Comparison of ENCODE assay signal across 14 cellular contexts in genomic region chr11:30091246-30091645, GRCh38.
DNase-seq lines count a peak whose midpoint lies in the region; ATAC-seq and TF ChIP-seq lines count a peak whose summit lies in the region.
"Had no signal": no experiment of that assay in that cellular context is flagged by ENCODE, and none has a peak within 500 bp of the region (broad histone marks: within the 10 kb centered on the region; RNA-seq: fewer than 3 reads in every experiment).

No MANE protein-coding gene starts in this region.

- no peak for TF ChIP-seq CTCF in OCI-LY3 (IDR thresholded peaks at IDR 0.05; ENCODE audit: low read depth, low read length)
- TF ChIP-seq CTCF in gastroesophageal sphincter (IDR thresholded peaks at IDR 0.05): no peak

- H3K4me1 ChIP-seq in OCI-LY3 (ENCODE audit: low read length) (peaks cover 12% of the 10 kb centered on the region), gastroesophageal sphincter (no peaks in the 10 kb centered on the region)
- H3K4me1 ChIP-seq: BLaER1 treated with 17β-estradiol and CSF1 and Interleukin-3, amounts not matched to agents 10 nM and 100 nM had no signal

- H3K4me3 ChIP-seq in OCI-LY3 (ENCODE audit: low read length) (no peak overlapping the region), gastroesophageal sphincter (no peak overlapping the region)
- H3K4me3 ChIP-seq: BLaER1 treated with 17β-estradiol and CSF1 and Interleukin-3, amounts not matched to agents 10 nM and 100 nM; GM23338 had no signal

- H2AFZ ChIP-seq in OCI-LY3 (ENCODE audit: low read depth, low read length): no peak overlapping the region
- H2AFZ ChIP-seq: GM23338 had no signal

- no peak for TF ChIP-seq POLR2A in gastroesophageal sphincter (IDR thresholded peaks at IDR 0.05)

- H3K36me3 ChIP-seq in OCI-LY3 (replicated peaks; ENCODE audit: low read depth, low read length) (no peaks in the 10 kb centered on the region), gastroesophageal sphincter (no peaks in the 10 kb centered on the region)
- H3K36me3 ChIP-seq: BLaER1 treated with 17β-estradiol and CSF1 and Interleukin-3, amounts not matched to agents 10 nM and 100 nM had no signal

- H3K4me2 ChIP-seq in OCI-LY3 (ENCODE audit: low read length): peak overlapping the region; percentile 39
- H3K4me2 ChIP-seq: BLaER1 treated with 17β-estradiol and CSF1 and Interleukin-3, amounts not matched to agents 10 nM and 100 nM; GM23338 had no signal

- H3K9ac ChIP-seq in OCI-LY3 (ENCODE audit: low read length): no peak overlapping the region
- H3K9ac ChIP-seq: BLaER1 treated with 17β-estradiol and CSF1 and Interleukin-3, amounts not matched to agents 10 nM and 100 nM had no signal

- no peaks in the 10 kb centered on the region for H3K9me3 ChIP-seq in OCI-LY3 (ENCODE audit: insufficient read depth, low read length)
- no peaks in the 10 kb centered on the region for H3K9me3 ChIP-seq in gastroesophageal sphincter
- H3K9me3 ChIP-seq: BLaER1 treated with 17β-estradiol and CSF1 and Interleukin-3, amounts not matched to agents 10 nM and 100 nM had no signal

- ATAC-seq in GM18909 (IDR thresholded peaks at IDR 0.05; ENCODE audit: poor library complexity, unreplicated experiment) (peak; percentile 40), GM21423 (IDR thresholded peaks at IDR 0.05; ENCODE audit: unreplicated experiment) (peak; percentile 50), HG03159 (IDR thresholded peaks at IDR 0.05; ENCODE audit: unreplicated experiment) (peak; percentile 46), gastroesophageal sphincter (no peak)
- ATAC-seq: GM23338 had no signal

- DNase-seq in pons (ENCODE audit: low spot score): no peak
- no peak for DNase-seq in EL
- DNase-seq: 8988T; AML-193; CD4-positive, CD25-positive, alpha-beta regulatory T cell; DMS53; H7 had no signal

- H3K79me2 ChIP-seq in OCI-LY3 (ENCODE audit: low read length): no peaks in the 10 kb centered on the region

- H3K27ac ChIP-seq in OCI-LY3 (ENCODE audit: low read length) (no peak overlapping the region), gastroesophageal sphincter (no peak overlapping the region)
- H3K27ac ChIP-seq: BLaER1 treated with 17β-estradiol and CSF1 and Interleukin-3, amounts not matched to agents 10 nM and 100 nM had no signal

- no peak for TF ChIP-seq EP300 in gastroesophageal sphincter (IDR thresholded peaks at IDR 0.05)

- H3K27me3 ChIP-seq in OCI-LY3 (ENCODE audit: low read depth, low read length) (no peaks in the 10 kb centered on the region), gastroesophageal sphincter (no peaks in the 10 kb centered on the region)
- H3K27me3 ChIP-seq: BLaER1 treated with 17β-estradiol and CSF1 and Interleukin-3, amounts not matched to agents 10 nM and 100 nM had no signal

- H4K20me1 ChIP-seq in OCI-LY3 (ENCODE audit: insufficient read depth, low read length): no peaks in the 10 kb centered on the region
- H4K20me1 ChIP-seq: BLaER1 treated with 17β-estradiol and CSF1 and Interleukin-3, amounts not matched to agents 10 nM and 100 nM had no signal
